In the genomic region with DNA sequence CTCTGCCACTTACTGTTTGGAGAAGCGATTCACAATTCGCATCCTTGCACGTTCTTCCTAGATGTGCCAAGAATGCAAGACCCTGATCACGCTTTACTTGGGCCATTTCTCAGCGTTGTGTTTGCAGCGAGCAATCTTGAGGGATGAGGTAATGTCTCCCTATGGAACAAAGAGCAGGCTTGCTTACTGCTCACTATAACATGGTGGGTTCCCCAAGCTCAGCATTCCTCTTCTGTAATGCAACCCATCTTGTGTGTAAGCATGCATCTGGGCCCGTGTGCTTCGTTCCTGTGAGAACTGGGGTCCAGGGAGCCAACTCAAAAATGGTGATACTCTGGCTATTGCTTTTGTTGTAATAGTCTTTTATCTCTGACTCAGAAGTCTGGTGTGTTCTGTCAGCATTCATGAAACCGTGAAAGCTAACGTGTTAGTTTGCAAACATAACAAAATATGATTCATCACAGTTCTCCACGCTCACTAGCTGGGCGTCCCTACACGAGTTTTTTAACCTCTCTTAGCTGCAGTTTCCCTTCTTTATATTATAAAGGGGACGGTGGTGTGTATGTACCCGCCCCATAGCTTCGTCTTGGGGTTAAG, we compare ENCODE assay signal across 1 cellular context.
TF ChIP-seq lines count a peak whose summit lies in the region.

No MANE protein-coding gene starts in this region.

TF ChIP-seq in endothelial cell of umbilical vein, 7 proteins besides CTCF, POLR2A, EP300 and RAD21 (continued from another document):
- no peak for TF ChIP-seq EZH2 (IDR thresholded peaks at IDR 0.05; ENCODE audit: borderline replicate concordance, low read depth, low read length, severe bottlenecking)
